ENCODE assay signal across 8 cellular contexts in genomic region chr20:46406986-46407670, GRCh38. TPM values are rescaled to one million over a fixed set of nuclear protein-coding genes. Genes with fewer than 3 reads are reported as not detected.
A peak's percentile ranks its signal among the peaks of the same experiment; 100 is the strongest.
DNase-seq lines count a peak whose midpoint lies in the region; ATAC-seq and TF ChIP-seq lines count a peak whose summit lies in the region.

No MANE protein-coding gene starts in this region.

- WGBS in lower leg skin, 2 donors = 15 to 16% methylated on average over 26 of the region's 26 CpGs

- DNase-seq in GM10266 (ENCODE audit: extremely low spot score) (peak; percentile 47), NCI-H1105 treated with DMSO at 0.1 percent for 48 hours (lab: John Stamatoyannopoulos, UW) (peak; percentile 85), cardiac fibroblast (ENCODE audit: low read depth in 2 of 2) (peak; percentile 11 to 21), lower leg skin (ENCODE audit: low spot score in 2 of 2) (peak; percentile 65 to 96), ecto neural progenitor cell (ENCODE audit: low spot score) (no peak)
- peak; percentile 59 to 83 (median 62) for DNase-seq in stimulated activated CD4-positive, alpha-beta T cell treated with anti-CD3 and anti-CD28 coated beads, TNF-alpha, amount 100 ng/mL, for 1 hour (ENCODE audit: low read depth in 3 of 3, low spot score in 1 of 3)

- no peak for TF ChIP-seq CTCF in GM10266 (IDR thresholded peaks at IDR 0.05; ENCODE audit: control insufficient read depth, insufficient read depth, low read depth, missing control alignments)
- TF ChIP-seq CTCF in WI38 (IDR thresholded peaks at IDR 0.05; ENCODE audit: low read depth, low read length) = no peak
- TF ChIP-seq CTCF in cardiac fibroblast (IDR thresholded peaks at IDR 0.05; ENCODE audit: low read depth, low read length) = no peak
- no peak for TF ChIP-seq CTCF in lower leg skin (IDR thresholded peaks at IDR 0.05)

- peak overlapping the region; percentile 82 for H3K4me3 ChIP-seq in WI38 (ENCODE audit: low read depth, low read length)
- peak overlapping the region; percentile 52 to 84 for H3K4me3 ChIP-seq in cardiac fibroblast (replicated peaks in 1 of 2; ENCODE audit: low read depth in 2 of 2, low read length in 2 of 2)
- no peak overlapping the region for H3K4me3 ChIP-seq in lower leg skin (ENCODE audit: low read depth, poor library complexity, severe bottlenecking)

- no peak for TF ChIP-seq POLR2A in lower leg skin (IDR thresholded peaks at IDR 0.05)

- intact Hi-C loops in lower leg skin (cut with DNase I; ENCODE audit: low total_unique reads) = no loop called here

- ATAC-seq in HG02610 (IDR thresholded peaks at IDR 0.05; ENCODE audit: unreplicated experiment) = peak; percentile 29

RNA-seq across cellular contexts. Expression of gene ELMO2, which starts 0.7 kb away (rescaled TPM):
- 10 to 100 TPM; 37.4 to 46.7 (median 40.7) TPM for total RNA-seq in lower leg skin
